ENCODE assay signal across 1 cellular context in genomic region chr16:67173808-67174705, GRCh38.
A peak's percentile ranks its signal among the peaks of the same experiment; 100 is the strongest.
TF ChIP-seq lines count a peak whose summit lies in the region.

No MANE protein-coding gene starts in this region.

TF ChIP-seq in K562, 482 proteins besides CTCF, POLR2A, EP300 and RAD21:
- TF ChIP-seq POLR2G (IDR thresholded peaks at IDR 0.05; ENCODE audit: low read depth, low read length), result peak; percentile 28
- TF ChIP-seq ZBTB33 (CRISPR knock-in tag; IDR thresholded peaks at IDR 0.05), result peak; percentile 86
- no peak for TF ChIP-seq ZNF184 (CRISPR knock-in tag; IDR thresholded peaks at IDR 0.05)
